In the genomic region with DNA sequence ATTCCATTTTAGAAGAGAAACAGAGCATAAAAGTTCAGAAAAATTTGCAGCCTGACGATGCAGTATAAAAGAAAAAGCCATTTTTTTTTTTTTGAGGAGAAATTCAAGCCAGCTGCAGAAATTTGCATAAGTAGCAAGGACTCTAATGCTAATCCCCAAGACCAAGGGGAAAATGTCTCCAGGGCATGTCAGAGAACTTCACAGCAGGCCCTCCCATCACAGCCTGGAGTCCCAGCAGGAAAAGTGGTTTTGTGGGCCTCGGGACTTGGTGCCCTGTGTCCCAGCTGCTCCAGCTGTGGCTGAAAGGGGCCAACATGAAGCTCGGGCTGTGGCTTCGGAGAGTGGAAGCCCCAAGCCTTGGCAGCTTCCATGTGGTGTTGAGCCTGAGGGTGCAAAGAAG, we compare ENCODE assay signal across 24 cellular contexts.
"Had no signal": no experiment of that assay in that cellular context is flagged by ENCODE, and none has a peak within 500 bp of the region (broad histone marks: within the 10 kb centered on the region; RNA-seq: fewer than 3 reads in every experiment).

No MANE protein-coding gene starts in this region.

- ATAC-seq: HepG2, Panc1, PC-3 had no signal

- H3K9ac ChIP-seq: SK-N-SH had no signal

- H3K4me2 ChIP-seq: SK-N-SH had no signal

- DNase-seq: IMR-90, Karpas-422, KG1, MG63, NCI-H1092, NCI-H1105 treated with DMSO at 0.1 percent for 48 hours, NCI-H1417 treated with DMSO at 0.1 percent for 48 hours, NCI-H146, NCI-H1694 treated with DMSO at 0.1 percent for 48 hours, NCI-H1930, NCI-H2081, NCI-H2107, NCI-H226, NCI-H446, NCI-H510A, NCI-H524 treated with DMSO at 0.1 percent for 48 hours, NCI-H69, NCI-H774, PC-3, SHP77, SK-N-SH had no signal

- H3K27ac ChIP-seq: RWPE1 had no signal

- H3K27me3 ChIP-seq: MG63 had no signal

- H3K9me3 ChIP-seq: MG63, SK-N-SH had no signal

- H3K36me3 ChIP-seq: MG63 had no signal

- H3K4me3 ChIP-seq: MG63 had no signal
